ENCODE assay signal across 8 cellular contexts in the genomic region with DNA sequence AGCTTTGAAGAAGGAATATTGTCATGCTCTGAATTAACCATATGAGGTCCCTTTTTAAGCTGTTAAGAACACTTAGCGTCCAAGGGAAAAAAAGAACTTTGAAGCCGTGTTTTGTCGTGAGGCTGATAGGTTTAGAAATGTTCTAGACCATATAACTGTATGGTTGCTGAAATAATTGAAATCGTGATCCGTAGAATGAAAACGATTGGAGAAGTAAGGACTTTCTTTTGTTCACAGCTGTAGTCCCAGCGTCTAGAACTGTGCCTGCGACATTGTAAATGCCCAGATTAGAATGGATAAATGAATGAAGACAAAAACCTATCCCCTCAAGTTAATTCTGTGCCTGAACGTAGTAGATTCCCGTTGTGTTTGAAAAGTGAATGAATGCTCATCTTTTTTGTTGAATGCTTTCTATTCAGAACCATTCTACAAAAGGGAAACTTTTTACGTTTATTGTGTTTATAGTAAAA. TPM values are rescaled to one million over a fixed set of nuclear protein-coding genes. Genes with fewer than 3 reads are reported as not detected.
DNase-seq lines count a peak whose midpoint lies in the region; ATAC-seq and TF ChIP-seq lines count a peak whose summit lies in the region.

No MANE protein-coding gene starts in this region.

- intact Hi-C loops in mammary epithelial cell (cut with micrococcal nuclease) = loop anchor here (5.0 kb wide), 1 partner anchor 65 kb away; no protein-coding TSS in a partner anchor

- in situ Hi-C loops in KBM-7 (cut with MboI; ENCODE audit: low pct_unique_long_range_greater_than_20kb, low sequenced_read_pairs) (no loop called here), mammary epithelial cell (cut with MboI; ENCODE audit: low sequenced_read_pairs in 2 of 2) (no loop called here)

- CTCF ChIA-PET in mammary epithelial cell (lab: Charles Lee; ENCODE audit: low non-redundant PET) = no interaction called here

- H3K4me1 ChIP-seq in BE2C (no peaks in the 10 kb centered on the region), mammary epithelial cell (ENCODE audit: insufficient read depth, low read length) (peaks cover 12% of the 10 kb centered on the region)

- no peaks in the 10 kb centered on the region for H4K20me1 ChIP-seq in mammary epithelial cell (ENCODE audit: insufficient read depth, low read length)

- H3K4me2 ChIP-seq in mammary epithelial cell (ENCODE audit: insufficient read depth, low read depth, low read length) = peak overlapping the region; percentile 89

- TSS peak; percentile 22 for BruUV-seq in mammary epithelial cell (replicated peaks; lab: Mats Ljungman, UMichigan)

- peak overlapping the region; percentile 38 for H3K27ac ChIP-seq in mammary epithelial cell (ENCODE audit: insufficient read depth, low read depth, low read length)

- WGBS in mammary epithelial cell (ENCODE audit: low coverage, missing lambda C conversion rate) = 6% methylated on average over 11 of the region's 11 CpGs

- TF ChIP-seq CTCF in BE2C (IDR thresholded peaks at IDR 0.05; ENCODE audit: low read depth, low read length) (no peak), mammary epithelial cell (conservative IDR thresholded peaks at IDR 0.05 in 1 of 2, IDR thresholded peaks at IDR 0.05 in 1 of 2; ENCODE audit: extremely low read depth in 1 of 2, insufficient read depth in 1 of 2, low read depth in 1 of 2, low read length in 2 of 2) (no peak)

- DNase-seq in BE2C (no peak), KBM-7 (peak; percentile 53), mammary epithelial cell (peak; percentile 9), myocyte (ENCODE audit: low read depth) (peak; percentile 9), NCI-H226 (no peak)
- DNase-seq in stimulated activated CD4-positive, alpha-beta T cell treated with anti-CD3 and anti-CD28 coated beads, Interleukin-2, amount 100 ng/mL, for 24 hours = no peak

- dilution Hi-C loops in mammary epithelial cell (cut with HindIII; ENCODE audit: low sequenced_read_pairs) = loop anchor here (5.0 kb wide), 1 partner anchor 85 kb away; a partner anchor contains a TSS

- peak overlapping the region; percentile 84 for H3K9ac ChIP-seq in mammary epithelial cell (ENCODE audit: insufficient read depth, low read length)

- H3K4me3 ChIP-seq in BE2C (ENCODE audit: low read depth, low read length) (peak overlapping the region; percentile 78), mammary epithelial cell (replicated peaks in 1 of 3; ENCODE audit: insufficient read depth in 1 of 3, low read depth in 2 of 3, low read length in 3 of 3) (peak overlapping the region; percentile 70 to 88 (median 81))

- H3K9me3 ChIP-seq in BE2C = no peaks in the 10 kb centered on the region
- H3K9me3 ChIP-seq in mammary epithelial cell (replicated peaks; ENCODE audit: insufficient read depth, low read length) = no peaks in the 10 kb centered on the region

- no peak for ATAC-seq in activated CD4-positive, CD25-positive, alpha-beta regulatory T cell treated with anti-CD3 and anti-CD28 coated beads, Interleukin-2, amount 50 U/mL, for 24 hours
- ATAC-seq in HG02870 (IDR thresholded peaks at IDR 0.05; ENCODE audit: unreplicated experiment) = no peak

- H2AFZ ChIP-seq in mammary epithelial cell (ENCODE audit: low read depth, low read length) = peak overlapping the region; percentile 96

- no peaks in the 10 kb centered on the region for H3K36me3 ChIP-seq in BE2C
- H3K36me3 ChIP-seq in mammary epithelial cell (ENCODE audit: insufficient read depth, low read length) = no peaks in the 10 kb centered on the region

- peaks cover 57% of the 10 kb centered on the region for H3K79me2 ChIP-seq in mammary epithelial cell (ENCODE audit: insufficient read depth, low read length)

- no peaks in the 10 kb centered on the region for H3K27me3 ChIP-seq in BE2C
- H3K27me3 ChIP-seq in mammary epithelial cell (ENCODE audit: insufficient read depth, low read length) = no peaks in the 10 kb centered on the region

RNA-seq across cellular contexts. Expression of a gene that starts 1.6 kb away (rescaled TPM):
- 4.6 TPM for polyA plus RNA-seq in BE2C (2012; ENCODE audit: insufficient read depth, insufficient read length, low read depth)
- total RNA-seq in mammary epithelial cell = 10 to 100 TPM; 44.4 to 56.8 TPM
- polyA plus RNA-seq in mammary epithelial cell = 9.0 TPM
- 18.8 TPM for polyA minus RNA-seq in mammary epithelial cell
- total RNA-seq in myocyte = 36.6 and 37.9 TPM in 2 replicates
- 6.1 TPM for polyA plus RNA-seq in myocyte (2012)

Comparison
In these comparisons a context has a peak if more than half of its experiments do, and no peak if none do; other contexts are left out.
1. DNase-seq: peak in KBM-7 (single experiment), mammary epithelial cell (single experiment) and myocyte (single experiment); none in BE2C (single experiment), NCI-H226 (single experiment) and stimulated activated CD4-positive, alpha-beta T cell treated with anti-CD3 and anti-CD28 coated beads, Interleukin-2, amount 100 ng/mL, for 24 hours (0 of 2).